Comparison of ENCODE assay signal across 8 cellular contexts in genomic region chr14:105861985-105862465, GRCh38.
DNase-seq lines count a peak whose midpoint lies in the region; ATAC-seq lines count a peak whose summit lies in the region.

No MANE protein-coding gene starts in this region.

- H3K9me3 ChIP-seq in CD4-positive, CD25-positive, alpha-beta regulatory T cell (ENCODE audit: control insufficient read depth in 2 of 2, low read length in 2 of 2) = no peaks in the 10 kb centered on the region
- H3K9me3 ChIP-seq in GM23248 (ENCODE audit: low read depth) = no peaks in the 10 kb centered on the region

- H3K23ac ChIP-seq in mesendoderm (ENCODE audit: low read length) = no peak overlapping the region

- H3K36me3 Mint-ChIP-seq in CD4-positive, CD25-positive, alpha-beta regulatory T cell = no peaks in the 10 kb centered on the region
- no peaks in the 10 kb centered on the region for H3K36me3 Mint-ChIP-seq in activated T-helper 2 cell treated with anti-CD3 and anti-CD28 coated beads, Interferon-gamma antibody, Interleukin-2, Interleukin-4, amounts not matched to agents 10 μg/mL and 5 μg/mL and 100 μg/mL, durations not matched to agents 14 hours and 24 hours and 36 hours (ENCODE audit: low read depth)

- no peaks in the 10 kb centered on the region for H3K27me3 ChIP-seq in CD4-positive, CD25-positive, alpha-beta regulatory T cell (ENCODE audit: control insufficient read depth, insufficient read depth, low read length)
- H3K27me3 ChIP-seq in GM23248 (replicated peaks; ENCODE audit: insufficient read depth) (no peaks in the 10 kb centered on the region), mesendoderm (ENCODE audit: insufficient read depth, low read length, poor library complexity) (no peaks in the 10 kb centered on the region)

- H3K4me2 ChIP-seq in GM23248 (ENCODE audit: unreplicated experiment) (no peak overlapping the region), mesendoderm (ENCODE audit: low read length) (no peak overlapping the region)

- no peaks in the 10 kb centered on the region for H4K20me1 ChIP-seq in GM23248 (ENCODE audit: insufficient read depth)

- H3K36me3 ChIP-seq in CD4-positive, CD25-positive, alpha-beta regulatory T cell (ENCODE audit: control insufficient read depth, insufficient read depth, low read length) = no peaks in the 10 kb centered on the region
- no peaks in the 10 kb centered on the region for H3K36me3 ChIP-seq in GM23248 (ENCODE audit: low read depth)
- H3K36me3 ChIP-seq in mesendoderm (ENCODE audit: control insufficient read depth, insufficient read depth, low read length) = no peaks in the 10 kb centered on the region

- no peak overlapping the region for H3K4ac ChIP-seq in mesendoderm (ENCODE audit: low read depth, low read length)

- no peak overlapping the region for H2BK5ac ChIP-seq in mesendoderm (ENCODE audit: low read length)

- H3K9me3 Mint-ChIP-seq in CD4-positive, CD25-positive, alpha-beta regulatory T cell = no peaks in the 10 kb centered on the region
- H3K9me3 Mint-ChIP-seq in activated T-helper 2 cell treated with anti-CD3 and anti-CD28 coated beads, Interferon-gamma antibody, Interleukin-2, Interleukin-4, amounts not matched to agents 10 μg/mL and 5 μg/mL and 100 μg/mL, durations not matched to agents 14 hours and 24 hours and 36 hours = no peaks in the 10 kb centered on the region

- no peaks in the 10 kb centered on the region for H3K79me2 ChIP-seq in GM23248 (ENCODE audit: insufficient read depth)
- no peaks in the 10 kb centered on the region for H3K79me2 ChIP-seq in mesendoderm (ENCODE audit: control insufficient read depth, insufficient read depth, low read length)

- ATAC-seq in CD4-positive, CD25-positive, alpha-beta regulatory T cell (ENCODE audit: low read depth in 2 of 2) = peak in 1 of 2 donors; percentile 16
- ATAC-seq in GM19035 (IDR thresholded peaks at IDR 0.05; ENCODE audit: unreplicated experiment) (peak; percentile 67), HG03354 (IDR thresholded peaks at IDR 0.05; ENCODE audit: poor library complexity, severe bottlenecking, unreplicated experiment) (peak; percentile 55)

- peak; percentile 1 to 89 (median 66) for DNase-seq in CD4-positive, CD25-positive, alpha-beta regulatory T cell
- DNase-seq in activated T-helper 2 cell treated with anti-CD3 and anti-CD28 coated beads, Interferon-gamma antibody, Interleukin-2, Interleukin-4, amounts not matched to agents 10 μg/mL and 5 μg/mL and 100 μg/mL, durations not matched to agents 14 hours and 24 hours and 36 hours (ENCODE audit: low spot score) = peak; percentile 34
- DNase-seq in GM23248 = no peak
- no peak for DNase-seq in mesendoderm
- no peak for DNase-seq in NCI-H1930 (lab: John Stamatoyannopoulos, UW)
- DNase-seq in dermis blood vessel endothelial cell = no peak

- H3K4me3 Mint-ChIP-seq in CD4-positive, CD25-positive, alpha-beta regulatory T cell = peak overlapping the region; percentile 31 to 81 (median 70)
- H3K4me3 Mint-ChIP-seq in activated T-helper 2 cell treated with anti-CD3 and anti-CD28 coated beads, Interferon-gamma antibody, Interleukin-2, Interleukin-4, amounts not matched to agents 10 μg/mL and 5 μg/mL and 100 μg/mL, durations not matched to agents 14 hours and 24 hours and 36 hours (ENCODE audit: low read depth) = peak overlapping the region; percentile 39

- no peak overlapping the region for H2AFZ ChIP-seq in GM23248

- peak overlapping the region; percentile 76 for H3K27ac ChIP-seq in CD4-positive, CD25-positive, alpha-beta regulatory T cell (ENCODE audit: insufficient read depth, low read length, poor library complexity, severe bottlenecking)
- no peak overlapping the region for H3K27ac ChIP-seq in GM23248
- H3K27ac ChIP-seq in mesendoderm (ENCODE audit: low read depth, low read length) = no peak overlapping the region

- H2AK5ac ChIP-seq in mesendoderm (ENCODE audit: low read length) = no peak overlapping the region

- H3K9me2 ChIP-seq in GM23248 (ENCODE audit: insufficient read depth) = no peaks in the 10 kb centered on the region

- H3K4me3 ChIP-seq in CD4-positive, CD25-positive, alpha-beta regulatory T cell (ENCODE audit: low read depth, low read length) = peak overlapping the region; percentile 61
- H3K4me3 ChIP-seq in GM23248 (no peak overlapping the region), mesendoderm (ENCODE audit: low read length) (no peak overlapping the region)

- H3K27me3 Mint-ChIP-seq in CD4-positive, CD25-positive, alpha-beta regulatory T cell = no peaks in the 10 kb centered on the region
- H3K27me3 Mint-ChIP-seq in activated T-helper 2 cell treated with anti-CD3 and anti-CD28 coated beads, Interferon-gamma antibody, Interleukin-2, Interleukin-4, amounts not matched to agents 10 μg/mL and 5 μg/mL and 100 μg/mL, durations not matched to agents 14 hours and 24 hours and 36 hours (ENCODE audit: low read depth) = peaks cover 12% of the 10 kb centered on the region

- no peak overlapping the region for H3K18ac ChIP-seq in mesendoderm (ENCODE audit: low read length)

- no peaks in the 10 kb centered on the region for H3K79me1 ChIP-seq in mesendoderm (ENCODE audit: low read length)

- 57 to 59% methylated on average over 11 of the region's 11 CpGs for WGBS in GM23248 (ENCODE audit: low coverage in 1 of 2, low lambda C conversion rate in 2 of 2, missing lambda C conversion rate in 2 of 2), 2 experiments
- no CpG with 5 or more reads among the region's 11 CpGs for WGBS in mesendoderm (ENCODE audit: extremely low coverage, insufficient coverage, low lambda C conversion rate)

- H4K5ac ChIP-seq in mesendoderm (ENCODE audit: low read length) = no peak overlapping the region

- H3K27ac Mint-ChIP-seq in CD4-positive, CD25-positive, alpha-beta regulatory T cell = peak overlapping the region; percentile 86 to 91 (median 89)
- H3K27ac Mint-ChIP-seq in activated T-helper 2 cell treated with anti-CD3 and anti-CD28 coated beads, Interferon-gamma antibody, Interleukin-2, Interleukin-4, amounts not matched to agents 10 μg/mL and 5 μg/mL and 100 μg/mL, durations not matched to agents 14 hours and 24 hours and 36 hours = no peak overlapping the region

- no peak overlapping the region for H3K56ac ChIP-seq in mesendoderm (ENCODE audit: low read length)

- no peak overlapping the region for H2BK120ac ChIP-seq in mesendoderm (ENCODE audit: low read depth, low read length)

- no peak overlapping the region for H2BK15ac ChIP-seq in mesendoderm (replicated peaks; ENCODE audit: low read depth)

- H3K9ac ChIP-seq in GM23248 = no peak overlapping the region
- H3K9ac ChIP-seq in mesendoderm (ENCODE audit: low read length) = no peak overlapping the region

- in situ Hi-C loops in GM23248 (cut with MboI) = no loop called here

- intact Hi-C loops in activated T-helper 2 cell treated with anti-CD3 and anti-CD28 coated beads, Interferon-gamma antibody, Interleukin-2, Interleukin-4, amounts not matched to agents 10 μg/mL and 5 μg/mL and 100 μg/mL, durations not matched to agents 14 hours and 24 hours and 36 hours (cut with micrococcal nuclease) = no loop called here

- H4K8ac ChIP-seq in mesendoderm (ENCODE audit: low read depth, low read length) = no peak overlapping the region

- peaks cover 15 to 67% (median 23%) of the 10 kb centered on the region in 4 donors for H3K4me1 Mint-ChIP-seq in CD4-positive, CD25-positive, alpha-beta regulatory T cell
- peaks cover 34% of the 10 kb centered on the region for H3K4me1 Mint-ChIP-seq in activated T-helper 2 cell treated with anti-CD3 and anti-CD28 coated beads, Interferon-gamma antibody, Interleukin-2, Interleukin-4, amounts not matched to agents 10 μg/mL and 5 μg/mL and 100 μg/mL, durations not matched to agents 14 hours and 24 hours and 36 hours (ENCODE audit: low read depth)

- H3F3A ChIP-seq in GM23248 (ENCODE audit: insufficient read depth) = no peaks in the 10 kb centered on the region

- peaks cover 60% of the 10 kb centered on the region for H3K4me1 ChIP-seq in CD4-positive, CD25-positive, alpha-beta regulatory T cell (ENCODE audit: control insufficient read depth, insufficient read depth, low read length, poor library complexity, severe bottlenecking)
- no peaks in the 10 kb centered on the region for H3K4me1 ChIP-seq in GM23248 (ENCODE audit: insufficient read depth)
- H3K4me1 ChIP-seq in mesendoderm (ENCODE audit: control insufficient read depth, low read depth, low read length) = no peaks in the 10 kb centered on the region

Comparison
In these comparisons a context has a peak if more than half of its experiments do, and no peak if none do; other contexts are left out.
1. DNase-seq: peak in CD4-positive, CD25-positive, alpha-beta regulatory T cell (3 of 3) and activated T-helper 2 cell treated with anti-CD3 and anti-CD28 coated beads, Interferon-gamma antibody, Interleukin-2, Interleukin-4, amounts not matched to agents 10 μg/mL and 5 μg/mL and 100 μg/mL, durations not matched to agents 14 hours and 24 hours and 36 hours (single experiment); none in GM23248 (single experiment), mesendoderm (single experiment), NCI-H1930 (0 of 2) and dermis blood vessel endothelial cell (single experiment).